Comparison of ENCODE assay signal across 1 cellular context in the genomic region with DNA sequence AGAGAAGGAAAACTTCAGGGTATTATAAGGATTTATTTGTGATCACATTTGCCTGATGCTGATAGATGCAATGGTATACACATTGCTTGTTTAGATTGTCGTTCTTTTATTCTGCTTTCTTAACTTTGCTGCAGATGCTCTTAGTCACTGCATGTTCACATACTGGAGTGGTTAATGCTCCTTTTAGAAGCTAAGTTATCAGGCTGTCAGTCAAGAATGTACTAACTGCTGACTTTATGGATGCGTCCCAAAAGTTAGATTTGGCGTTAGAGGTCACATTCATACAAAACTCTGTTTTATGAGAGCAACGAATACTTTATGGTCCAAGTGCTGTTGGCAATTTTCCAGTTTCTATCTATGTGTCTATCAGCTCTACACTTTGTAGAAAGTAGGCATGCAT.
TF ChIP-seq lines count a peak whose summit lies in the region.

No MANE protein-coding gene starts in this region.

TF ChIP-seq in GM23338, 12 proteins besides CTCF, POLR2A, EP300 and RAD21 (continued from another document):
- TF ChIP-seq, protein P1, sequence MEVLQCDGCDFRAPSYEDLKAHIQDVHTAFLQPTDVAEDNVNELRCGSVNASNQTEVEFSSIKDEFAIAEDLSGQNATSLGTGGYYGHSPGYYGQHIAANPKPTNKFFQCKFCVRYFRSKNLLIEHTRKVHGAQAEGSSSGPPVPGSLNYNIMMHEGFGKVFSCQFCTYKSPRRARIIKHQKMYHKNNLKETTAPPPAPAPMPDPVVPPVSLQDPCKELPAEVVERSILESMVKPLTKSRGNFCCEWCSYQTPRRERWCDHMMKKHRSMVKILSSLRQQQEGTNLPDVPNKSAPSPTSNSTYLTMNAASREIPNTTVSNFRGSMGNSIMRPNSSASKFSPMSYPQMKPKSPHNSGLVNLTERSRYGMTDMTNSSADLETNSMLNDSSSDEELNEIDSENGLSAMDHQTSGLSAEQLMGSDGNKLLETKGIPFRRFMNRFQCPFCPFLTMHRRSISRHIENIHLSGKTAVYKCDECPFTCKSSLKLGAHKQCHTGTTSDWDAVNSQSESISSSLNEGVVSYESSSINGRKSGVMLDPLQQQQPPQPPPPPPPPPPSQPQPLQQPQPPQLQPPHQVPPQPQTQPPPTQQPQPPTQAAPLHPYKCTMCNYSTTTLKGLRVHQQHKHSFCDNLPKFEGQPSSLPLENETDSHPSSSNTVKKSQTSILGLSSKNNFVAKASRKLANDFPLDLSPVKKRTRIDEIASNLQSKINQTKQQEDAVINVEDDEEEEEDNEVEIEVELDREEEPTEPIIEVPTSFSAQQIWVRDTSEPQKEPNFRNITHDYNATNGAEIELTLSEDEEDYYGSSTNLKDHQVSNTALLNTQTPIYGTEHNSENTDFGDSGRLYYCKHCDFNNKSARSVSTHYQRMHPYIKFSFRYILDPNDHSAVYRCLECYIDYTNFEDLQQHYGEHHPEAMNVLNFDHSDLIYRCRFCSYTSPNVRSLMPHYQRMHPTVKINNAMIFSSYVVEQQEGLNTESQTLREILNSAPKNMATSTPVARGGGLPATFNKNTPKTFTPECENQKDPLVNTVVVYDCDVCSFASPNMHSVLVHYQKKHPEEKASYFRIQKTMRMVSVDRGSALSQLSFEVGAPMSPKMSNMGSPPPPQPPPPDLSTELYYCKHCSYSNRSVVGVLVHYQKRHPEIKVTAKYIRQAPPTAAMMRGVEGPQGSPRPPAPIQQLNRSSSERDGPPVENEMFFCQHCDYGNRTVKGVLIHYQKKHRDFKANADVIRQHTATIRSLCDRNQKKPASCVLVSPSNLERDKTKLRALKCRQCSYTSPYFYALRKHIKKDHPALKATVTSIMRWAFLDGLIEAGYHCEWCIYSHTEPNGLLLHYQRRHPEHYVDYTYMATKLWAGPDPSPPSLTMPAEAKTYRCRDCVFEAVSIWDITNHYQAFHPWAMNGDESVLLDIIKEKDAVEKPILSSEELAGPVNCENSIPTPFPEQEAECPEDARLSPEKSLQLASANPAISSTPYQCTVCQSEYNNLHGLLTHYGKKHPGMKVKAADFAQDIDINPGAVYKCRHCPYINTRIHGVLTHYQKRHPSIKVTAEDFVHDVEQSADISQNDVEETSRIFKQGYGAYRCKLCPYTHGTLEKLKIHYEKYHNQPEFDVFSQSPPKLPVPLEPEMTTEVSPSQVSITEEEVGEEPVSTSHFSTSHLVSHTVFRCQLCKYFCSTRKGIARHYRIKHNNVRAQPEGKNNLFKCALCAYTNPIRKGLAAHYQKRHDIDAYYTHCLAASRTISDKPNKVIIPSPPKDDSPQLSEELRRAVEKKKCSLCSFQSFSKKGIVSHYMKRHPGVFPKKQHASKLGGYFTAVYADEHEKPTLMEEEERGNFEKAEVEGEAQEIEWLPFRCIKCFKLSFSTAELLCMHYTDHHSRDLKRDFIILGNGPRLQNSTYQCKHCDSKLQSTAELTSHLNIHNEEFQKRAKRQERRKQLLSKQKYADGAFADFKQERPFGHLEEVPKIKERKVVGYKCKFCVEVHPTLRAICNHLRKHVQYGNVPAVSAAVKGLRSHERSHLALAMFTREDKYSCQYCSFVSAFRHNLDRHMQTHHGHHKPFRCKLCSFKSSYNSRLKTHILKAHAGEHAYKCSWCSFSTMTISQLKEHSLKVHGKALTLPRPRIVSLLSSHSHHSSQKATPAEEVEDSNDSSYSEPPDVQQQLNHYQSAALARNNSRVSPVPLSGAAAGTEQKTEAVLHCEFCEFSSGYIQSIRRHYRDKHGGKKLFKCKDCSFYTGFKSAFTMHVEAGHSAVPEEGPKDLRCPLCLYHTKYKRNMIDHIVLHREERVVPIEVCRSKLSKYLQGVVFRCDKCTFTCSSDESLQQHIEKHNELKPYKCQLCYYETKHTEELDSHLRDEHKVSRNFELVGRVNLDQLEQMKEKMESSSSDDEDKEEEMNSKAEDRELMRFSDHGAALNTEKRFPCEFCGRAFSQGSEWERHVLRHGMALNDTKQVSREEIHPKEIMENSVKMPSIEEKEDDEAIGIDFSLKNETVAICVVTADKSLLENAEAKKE (CRISPR knock-in tag; IDR thresholded peaks at IDR 0.05) = no peak
- TF ChIP-seq CREB1 (CRISPR knock-in tag; IDR thresholded peaks at IDR 0.05; ENCODE audit: low read depth) (no peak), POLR2AphosphoS5 (IDR thresholded peaks at IDR 0.05; ENCODE audit: low read depth) (no peak), ZNF114 (CRISPR knock-in tag; IDR thresholded peaks at IDR 0.05) (no peak), NANOG (IDR thresholded peaks at IDR 0.05; ENCODE audit: borderline replicate concordance) (no peak), EZH2 (IDR thresholded peaks at IDR 0.05; ENCODE audit: low read depth, unreplicated experiment) (no peak), STAT1 (IDR thresholded peaks at IDR 0.05; ENCODE audit: unreplicated experiment) (no peak), ZNF331 (CRISPR knock-in tag; IDR thresholded peaks at IDR 0.05; ENCODE audit: low read depth) (no peak)
- TF ChIP-seq, protein P2, sequence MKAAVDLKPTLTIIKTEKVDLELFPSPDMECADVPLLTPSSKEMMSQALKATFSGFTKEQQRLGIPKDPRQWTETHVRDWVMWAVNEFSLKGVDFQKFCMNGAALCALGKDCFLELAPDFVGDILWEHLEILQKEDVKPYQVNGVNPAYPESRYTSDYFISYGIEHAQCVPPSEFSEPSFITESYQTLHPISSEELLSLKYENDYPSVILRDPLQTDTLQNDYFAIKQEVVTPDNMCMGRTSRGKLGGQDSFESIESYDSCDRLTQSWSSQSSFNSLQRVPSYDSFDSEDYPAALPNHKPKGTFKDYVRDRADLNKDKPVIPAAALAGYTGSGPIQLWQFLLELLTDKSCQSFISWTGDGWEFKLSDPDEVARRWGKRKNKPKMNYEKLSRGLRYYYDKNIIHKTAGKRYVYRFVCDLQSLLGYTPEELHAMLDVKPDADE (IDR thresholded peaks at IDR 0.05) = no peak
- TF ChIP-seq, protein P3, sequence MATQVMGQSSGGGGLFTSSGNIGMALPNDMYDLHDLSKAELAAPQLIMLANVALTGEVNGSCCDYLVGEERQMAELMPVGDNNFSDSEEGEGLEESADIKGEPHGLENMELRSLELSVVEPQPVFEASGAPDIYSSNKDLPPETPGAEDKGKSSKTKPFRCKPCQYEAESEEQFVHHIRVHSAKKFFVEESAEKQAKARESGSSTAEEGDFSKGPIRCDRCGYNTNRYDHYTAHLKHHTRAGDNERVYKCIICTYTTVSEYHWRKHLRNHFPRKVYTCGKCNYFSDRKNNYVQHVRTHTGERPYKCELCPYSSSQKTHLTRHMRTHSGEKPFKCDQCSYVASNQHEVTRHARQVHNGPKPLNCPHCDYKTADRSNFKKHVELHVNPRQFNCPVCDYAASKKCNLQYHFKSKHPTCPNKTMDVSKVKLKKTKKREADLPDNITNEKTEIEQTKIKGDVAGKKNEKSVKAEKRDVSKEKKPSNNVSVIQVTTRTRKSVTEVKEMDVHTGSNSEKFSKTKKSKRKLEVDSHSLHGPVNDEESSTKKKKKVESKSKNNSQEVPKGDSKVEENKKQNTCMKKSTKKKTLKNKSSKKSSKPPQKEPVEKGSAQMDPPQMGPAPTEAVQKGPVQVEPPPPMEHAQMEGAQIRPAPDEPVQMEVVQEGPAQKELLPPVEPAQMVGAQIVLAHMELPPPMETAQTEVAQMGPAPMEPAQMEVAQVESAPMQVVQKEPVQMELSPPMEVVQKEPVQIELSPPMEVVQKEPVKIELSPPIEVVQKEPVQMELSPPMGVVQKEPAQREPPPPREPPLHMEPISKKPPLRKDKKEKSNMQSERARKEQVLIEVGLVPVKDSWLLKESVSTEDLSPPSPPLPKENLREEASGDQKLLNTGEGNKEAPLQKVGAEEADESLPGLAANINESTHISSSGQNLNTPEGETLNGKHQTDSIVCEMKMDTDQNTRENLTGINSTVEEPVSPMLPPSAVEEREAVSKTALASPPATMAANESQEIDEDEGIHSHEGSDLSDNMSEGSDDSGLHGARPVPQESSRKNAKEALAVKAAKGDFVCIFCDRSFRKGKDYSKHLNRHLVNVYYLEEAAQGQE (IDR thresholded peaks at IDR 0.05; ENCODE audit: unreplicated experiment) = no peak
